In genomic region chr15:67720556-67721175, GRCh38 we compare ENCODE assay signal across 1 cellular context.
TF ChIP-seq lines count a peak whose summit lies in the region.

No MANE protein-coding gene starts in this region.

TF ChIP-seq in HEK293, 187 proteins besides CTCF, POLR2A, EP300 and RAD21 (continued from another document and continues in another):
- TF ChIP-seq ZBTB7A (tag by site-specific recombination; IDR thresholded peaks at IDR 0.05; ENCODE audit: low read depth) (no peak), AEBP2 (tag by site-specific recombination; IDR thresholded peaks at IDR 0.05; ENCODE audit: borderline replicate concordance) (no peak), ZNF202 (tag by site-specific recombination; IDR thresholded peaks at IDR 0.05; ENCODE audit: borderline replicate concordance) (no peak), ZBTB26 (tag by site-specific recombination; optimal IDR thresholded peaks at IDR 0.05) (no peak), KLF8 (tag by site-specific recombination; IDR thresholded peaks at IDR 0.05) (no peak), ZNF26 (tag by site-specific recombination; IDR thresholded peaks at IDR 0.05) (no peak), ZNF529 (tag by site-specific recombination; IDR thresholded peaks at IDR 0.05; ENCODE audit: insufficient replicate concordance) (no peak), ZBTB49 (tag by site-specific recombination; IDR thresholded peaks at IDR 0.05; ENCODE audit: low read depth) (no peak), ZNF623 (tag by site-specific recombination; IDR thresholded peaks at IDR 0.05) (no peak), ZNF341 (tag by site-specific recombination; IDR thresholded peaks at IDR 0.05; ENCODE audit: low read depth) (peak; percentile 84), SP7 (tag by site-specific recombination; IDR thresholded peaks at IDR 0.05) (peak; percentile 100), ZNF398 (tag by site-specific recombination; IDR thresholded peaks at IDR 0.05) (no peak), ZNF311 (tag by site-specific recombination; IDR thresholded peaks at IDR 0.05; ENCODE audit: borderline replicate concordance) (no peak), ZSCAN5A (tag by site-specific recombination; IDR thresholded peaks at IDR 0.05) (no peak), ZNF621 (tag by site-specific recombination; IDR thresholded peaks at IDR 0.05) (no peak), SP3 (tag by site-specific recombination; IDR thresholded peaks at IDR 0.05) (no peak), ZNF280D (tag by site-specific recombination; IDR thresholded peaks at IDR 0.05) (no peak), ZNF426 (tag by site-specific recombination; IDR thresholded peaks at IDR 0.05) (no peak), ZNF324 (tag by site-specific recombination; IDR thresholded peaks at IDR 0.05) (peak; percentile 20; the same call in 1 of the 2 replicates), ZNF791 (tag by site-specific recombination; IDR thresholded peaks at IDR 0.05) (no peak), ZNF701 (tag by site-specific recombination; IDR thresholded peaks at IDR 0.05) (no peak), ZNF48 (tag by site-specific recombination; IDR thresholded peaks at IDR 0.05) (no peak), ZNF24 (tag by site-specific recombination; IDR thresholded peaks at IDR 0.05) (peak; percentile 83), ZNF114 (tag by site-specific recombination; IDR thresholded peaks at IDR 0.05) (no peak), ZIC2 (tag by site-specific recombination; IDR thresholded peaks at IDR 0.05) (no peak), ZNF610 (tag by site-specific recombination; IDR thresholded peaks at IDR 0.05; ENCODE audit: borderline replicate concordance) (no peak), ZNF157 (tag by site-specific recombination; IDR thresholded peaks at IDR 0.05) (no peak), ZNF548 (tag by site-specific recombination; IDR thresholded peaks at IDR 0.05) (no peak), ZNF19 (tag by site-specific recombination; IDR thresholded peaks at IDR 0.05; ENCODE audit: low read depth) (no peak), ZNF423 (tag by site-specific recombination; IDR thresholded peaks at IDR 0.05) (0 out of 2 replicates have a peak, but pooled peaks have one; percentile 23), HOXD13 (CRISPR knock-in tag; IDR thresholded peaks at IDR 0.05; ENCODE audit: borderline replicate concordance) (no peak), PRDM4 (tag by site-specific recombination; IDR thresholded peaks at IDR 0.05) (peak; percentile 85), ATF2 (tag by site-specific recombination; IDR thresholded peaks at IDR 0.05; ENCODE audit: low read depth) (no peak), TRIM28 (IDR thresholded peaks at IDR 0.05; ENCODE audit: borderline replicate concordance, low read length) (peak; percentile 71; the same call in 1 of the 2 replicates), PRDM1 (tag by site-specific recombination; IDR thresholded peaks at IDR 0.05) (no peak), PRDM10 (tag by site-specific recombination; IDR thresholded peaks at IDR 0.05) (0 out of 2 replicates have a peak, but pooled peaks have one; percentile 34), TCF7L2 (IDR thresholded peaks at IDR 0.05; ENCODE audit: borderline replicate concordance, low read depth, low read length) (no peak), ZNF626 (tag by site-specific recombination; IDR thresholded peaks at IDR 0.05) (no peak), ZNF121 (tag by site-specific recombination; IDR thresholded peaks at IDR 0.05) (peak; percentile 59; the same call in 1 of the 2 replicates)
